Comparison of ENCODE assay signal across 11 cellular contexts in genomic region chr1:157849229-157849875, GRCh38. TPM values are rescaled to one million over a fixed set of nuclear protein-coding genes. Genes with fewer than 3 reads are reported as not detected.
DNase-seq lines count a peak whose midpoint lies in the region; ATAC-seq, FAIRE-seq and TF ChIP-seq lines count a peak whose summit lies in the region.
"Had no signal": no experiment of that assay in that cellular context is flagged by ENCODE, and none has a peak within 500 bp of the region (broad histone marks: within the 10 kb centered on the region; RNA-seq: fewer than 3 reads in every experiment).

No MANE protein-coding gene starts in this region.

- H3K27me3 ChIP-seq in uterus (no peaks in the 10 kb centered on the region), PC-3 (ENCODE audit: low read length) (peaks cover 39% of the 10 kb centered on the region)
- H3K27me3 ChIP-seq: cardiac muscle cell had no signal

- H3K36me3 ChIP-seq in uterus (no peaks in the 10 kb centered on the region), PC-3 (ENCODE audit: low read depth, low read length) (no peaks in the 10 kb centered on the region)
- H3K36me3 ChIP-seq: cardiac muscle cell had no signal

- no peak overlapping the region for H3K4me2 ChIP-seq in PC-3 (ENCODE audit: low read length)

- no peak for TF ChIP-seq POLR2A in GM12892 (IDR thresholded peaks at IDR 0.05; ENCODE audit: low read depth, low read length)
- TF ChIP-seq POLR2A in uterus (IDR thresholded peaks at IDR 0.05): no peak

- H3K4me3 ChIP-seq in uterus (no peak overlapping the region), PC-3 (ENCODE audit: low read length) (no peak overlapping the region)
- H3K4me3 ChIP-seq: cardiac muscle cell had no signal

- no peak overlapping the region for H2AFZ ChIP-seq in PC-3 (ENCODE audit: low read length)

- H3K9me3 ChIP-seq in uterus (no peaks in the 10 kb centered on the region), PC-3 (ENCODE audit: low read length) (no peaks in the 10 kb centered on the region)

- peak; percentile 81 for FAIRE-seq in GM12892 (lab: Jason Lieb, UNC)

- POLR2A ChIA-PET in PC-3 (lab: Charles Lee; ENCODE audit: unreplicated experiment): no interaction called here

- H3K27ac ChIP-seq in uterus (no peak overlapping the region), PC-3 (ENCODE audit: low read length) (no peak overlapping the region)
- H3K27ac ChIP-seq: cardiac muscle cell had no signal

- H3F3A ChIP-seq in PC-3 (ENCODE audit: low read length, unreplicated experiment): no peaks in the 10 kb centered on the region

- intact Hi-C loops in uterus (cut with DNase I; ENCODE audit: low total_unique reads): no loop called here
- intact Hi-C loops in PC-3 (cut with micrococcal nuclease): no loop called here

- no peaks in the 10 kb centered on the region for H4K20me1 ChIP-seq in PC-3 (ENCODE audit: low read length)

- no TSS peak for BruUV-seq in PC-3 (replicated peaks; lab: Mats Ljungman, UMichigan)

- no peaks in the 10 kb centered on the region for H3K79me2 ChIP-seq in PC-3 (ENCODE audit: low read length)

- no peak for DNase-seq in GM12892 (ENCODE audit: insufficient read length)
- peak; percentile 65 for DNase-seq in germinal center (ENCODE audit: low spot score)
- no peak for DNase-seq in NCI-H1048 (lab: John Stamatoyannopoulos, UW)
- no peak for DNase-seq in uterus
- no peak for DNase-seq in PC-3
- no peak for DNase-seq in T-helper 1 cell

- H3K4me1 ChIP-seq in uterus (no peaks in the 10 kb centered on the region), PC-3 (ENCODE audit: insufficient read depth, low read length) (no peaks in the 10 kb centered on the region)

- CTCF ChIA-PET in PC-3 (lab: Charles Lee): no interaction called here

- no peaks in the 10 kb centered on the region for H3K9me2 ChIP-seq in PC-3 (replicated peaks; ENCODE audit: low read length)

- no peak overlapping the region for H3K9ac ChIP-seq in PC-3 (ENCODE audit: low read length)

- TF ChIP-seq CTCF in uterus (IDR thresholded peaks at IDR 0.05) (no peak), PC-3 (conservative IDR thresholded peaks at IDR 0.05; ENCODE audit: low read depth, low read length) (no peak)

- peak; percentile 77 for ATAC-seq in GM21515 (IDR thresholded peaks at IDR 0.05; ENCODE audit: unreplicated experiment)
- ATAC-seq in HG03442 (IDR thresholded peaks at IDR 0.05; ENCODE audit: unreplicated experiment): peak; percentile 80
- no peak for ATAC-seq in PC-3
- ATAC-seq: sciatic nerve had no signal

RNA-seq across cellular contexts. Expression of gene CD5L, which starts 7.7 kb away (rescaled TPM):
- polyA plus RNA-seq in GM12892 (2012; ENCODE audit: missing spikeins): not detected
- total RNA-seq in uterus (not detected), PC-3 (2014; rRNA removed) (not detected in 2 replicates)
- total RNA-seq: cardiac muscle cell, fibroblast of lung had no signal
- polyA plus RNA-seq: cardiac muscle cell, fibroblast of lung had no signal

RNA-seq across cellular contexts. Expression of gene FCRL1, which starts 29.4 kb away (rescaled TPM):
- polyA plus RNA-seq in GM12892 (2012; ENCODE audit: missing spikeins): 0.23 TPM
- total RNA-seq in uterus (1 to 10 TPM in 1 of 4 donors, under 1 TPM in 1, not detected in 2; 0.27 to 1.1 TPM), PC-3 (2014; rRNA removed) (not detected in 2 replicates)
- total RNA-seq: cardiac muscle cell, fibroblast of lung had no signal
- polyA plus RNA-seq: cardiac muscle cell, fibroblast of lung had no signal
